In genomic region chr10:97708167-97708566, GRCh38 we compare ENCODE assay signal across 1 cellular context.
TF ChIP-seq lines count a peak whose summit lies in the region.

No MANE protein-coding gene starts in this region.

TF ChIP-seq in HepG2, 621 proteins besides CTCF, POLR2A, EP300 and RAD21:
- TF ChIP-seq, protein P1, sequence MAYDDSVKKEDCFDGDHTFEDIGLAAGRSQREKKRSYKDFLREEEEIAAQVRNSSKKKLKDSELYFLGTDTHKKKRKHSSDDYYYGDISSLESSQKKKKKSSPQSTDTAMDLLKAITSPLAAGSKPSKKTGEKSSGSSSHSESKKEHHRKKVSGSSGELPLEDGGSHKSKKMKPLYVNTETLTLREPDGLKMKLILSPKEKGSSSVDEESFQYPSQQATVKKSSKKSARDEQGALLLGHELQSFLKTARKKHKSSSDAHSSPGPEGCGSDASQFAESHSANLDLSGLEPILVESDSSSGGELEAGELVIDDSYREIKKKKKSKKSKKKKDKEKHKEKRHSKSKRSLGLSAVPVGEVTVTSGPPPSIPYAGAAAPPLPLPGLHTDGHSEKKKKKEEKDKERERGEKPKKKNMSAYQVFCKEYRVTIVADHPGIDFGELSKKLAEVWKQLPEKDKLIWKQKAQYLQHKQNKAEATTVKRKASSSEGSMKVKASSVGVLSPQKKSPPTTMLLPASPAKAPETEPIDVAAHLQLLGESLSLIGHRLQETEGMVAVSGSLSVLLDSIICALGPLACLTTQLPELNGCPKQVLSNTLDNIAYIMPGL (CRISPR knock-in tag; IDR thresholded peaks at IDR 0.05; ENCODE audit: borderline replicate concordance in 1 of 2, low read depth in 1 of 2), result no peak
- TF ChIP-seq RXRB (CRISPR knock-in tag; IDR thresholded peaks at IDR 0.05; ENCODE audit: borderline replicate concordance) (no peak), ZFP37 (CRISPR knock-in tag; IDR thresholded peaks at IDR 0.05; ENCODE audit: borderline replicate concordance) (no peak), ZNF292 (CRISPR knock-in tag; IDR thresholded peaks at IDR 0.05; ENCODE audit: borderline replicate concordance, low read depth) (no peak), ZNF652 (CRISPR knock-in tag; IDR thresholded peaks at IDR 0.05; ENCODE audit: borderline replicate concordance, low read depth) (no peak)
